ENCODE assay signal across 9 cellular contexts in genomic region chr5:79924936-79925893, GRCh38.
A peak's percentile ranks its signal among the peaks of the same experiment; 100 is the strongest.
DNase-seq lines count a peak whose midpoint lies in the region; ATAC-seq, FAIRE-seq and TF ChIP-seq lines count a peak whose summit lies in the region.
"Had no signal": no experiment of that assay in that cellular context is flagged by ENCODE, and none has a peak within 500 bp of the region (broad histone marks: within the 10 kb centered on the region; RNA-seq: fewer than 3 reads in every experiment).

No MANE protein-coding gene starts in this region.

- DNase-seq in activated gamma-delta T cell treated with anti-CD3 and anti-CD28 coated beads, Interleukin-2, amount 50 U/mL, for 16 hours (ENCODE audit: low read depth), result peak; percentile 3
- DNase-seq in activated gamma-delta T cell (lab: John Stamatoyannopoulos, UW) (no peak), Panc1 (ENCODE audit: low read depth, low spot score) (no peak), H1 (ENCODE audit: low read depth in 1 of 2, low spot score in 2 of 2) (peak in 1 of 2 experiments; percentile 13)
- peak; percentile 11 to 13 for DNase-seq in stimulated activated CD4-positive, alpha-beta T cell treated with anti-CD3 and anti-CD28 coated beads, Interleukin-4, amount 100 ng/mL, for 4 hours
- DNase-seq: foreskin melanocyte had no signal

- no peak overlapping the region for H2AK5ac ChIP-seq in H1 (ENCODE audit: low read depth, low read length)

- no peak overlapping the region for H4K91ac ChIP-seq in H1 (replicated peaks; ENCODE audit: insufficient read length, low read length)

- intact Hi-C loops in Panc1 (cut with micrococcal nuclease; ENCODE audit: unreplicated experiment), result no loop called here

- ATAC-seq in Panc1 (no peak), HG02885 (IDR thresholded peaks at IDR 0.05; ENCODE audit: poor library complexity, unreplicated experiment) (no peak), GM21528 (IDR thresholded peaks at IDR 0.05; ENCODE audit: low FRiP score, unreplicated experiment) (no peak), HG03521 (IDR thresholded peaks at IDR 0.05; ENCODE audit: unreplicated experiment) (no peak)

- FAIRE-seq in H1 (lab: Jason Lieb, UNC), result peak; percentile 19

- no peak overlapping the region for H3K9ac ChIP-seq in H1 (replicated peaks in 1 of 4; ENCODE audit: extremely low read depth in 1 of 4, low read depth in 3 of 4, low read length in 3 of 4)

- H3K79me1 ChIP-seq in H1 (ENCODE audit: low read depth, low read length), result no peaks in the 10 kb centered on the region

- no peak overlapping the region for H2BK5ac ChIP-seq in H1 (ENCODE audit: low read depth, low read length)

- H3K23ac ChIP-seq in H1 (ENCODE audit: insufficient read length), result no peak overlapping the region

- POLR2A ChIA-PET in Panc1 (lab: Charles Lee), result no interaction called here
- POLR2A ChIA-PET in H1 (lab: Charles Lee; ENCODE audit: partially characterized antibody), result no interaction called here

- TF ChIP-seq RAD21 in H1 (IDR thresholded peaks at IDR 0.05 in 1 of 2, conservative IDR thresholded peaks at IDR 0.05 in 1 of 2; ENCODE audit: low read depth in 2 of 2, low read length in 2 of 2), result peak; percentile 78 to 85

- no peak overlapping the region for H3K14ac ChIP-seq in H1 (ENCODE audit: insufficient read length)

- no peaks in the 10 kb centered on the region for H3K23me2 ChIP-seq in H1 (ENCODE audit: low read depth, low read length)

- H2BK15ac ChIP-seq in H1 (ENCODE audit: low read length), result no peak overlapping the region

- no peak overlapping the region for H2BK20ac ChIP-seq in H1 (ENCODE audit: low read length)

- H3K56ac ChIP-seq in H1 (replicated peaks; ENCODE audit: insufficient read length, low read depth, low read length), result no peak overlapping the region

- H2AFZ ChIP-seq in H1 (ENCODE audit: low read length), result no peak overlapping the region

- H3K4me3 ChIP-seq in Panc1 (ENCODE audit: low read depth in 2 of 2, low read length in 2 of 2) (no peak overlapping the region), H1 (ENCODE audit: extremely low read depth in 1 of 4, insufficient read depth in 2 of 4, low read depth in 3 of 4, low read length in 4 of 4) (no peak overlapping the region)

- no peaks in the 10 kb centered on the region for H3K9me3 ChIP-seq in Panc1 (ENCODE audit: control insufficient read depth, insufficient read depth, low read depth, low read length)
- H3K9me3 ChIP-seq in H1 (ENCODE audit: insufficient read depth in 2 of 2, low read depth in 1 of 2, low read length in 1 of 2), result no peaks in the 10 kb centered on the region

- in situ Hi-C loops in Panc1 (cut with HindIII; ENCODE audit: low pct_unique_long_range_greater_than_20kb, low sequenced_read_pairs), result no loop called here

- no peaks in the 10 kb centered on the region for H4K20me1 ChIP-seq in H1 (replicated peaks in 1 of 2; ENCODE audit: control insufficient read depth in 1 of 2, insufficient read depth in 2 of 2, low read length in 2 of 2)

- WGBS in H1 (ENCODE audit: extremely low coverage in 1 of 2, insufficient coverage in 1 of 2, insufficient read length in 1 of 2, insufficient replicate concordance in 2 of 2, low coverage in 1 of 2, low lambda C conversion rate in 2 of 2, missing lambda C conversion rate in 1 of 2), 2 experiments, result 77% methylated on average over 9 of the region's 9 CpGs; no CpG with 5 or more reads in 1 of the 2 experiments

- no peak overlapping the region for H3K4me2 ChIP-seq in H1 (ENCODE audit: insufficient read depth in 1 of 2, low read depth in 2 of 2, low read length in 2 of 2)

- no peaks in the 10 kb centered on the region for H3K79me2 ChIP-seq in H1 (ENCODE audit: control insufficient read depth in 1 of 2, insufficient read depth in 2 of 2, low read length in 2 of 2)

- no peak overlapping the region for H2BK12ac ChIP-seq in H1 (ENCODE audit: low read depth, low read length)

- no peak overlapping the region for H2BK120ac ChIP-seq in H1 (replicated peaks; ENCODE audit: low read depth, low read length)

- no peaks in the 10 kb centered on the region for H3K36me3 ChIP-seq in Panc1 (ENCODE audit: control insufficient read depth, insufficient read depth, low read length)
- no peaks in the 10 kb centered on the region for H3K36me3 ChIP-seq in H1 (ENCODE audit: control insufficient read depth in 2 of 4, insufficient read depth in 4 of 4, low read length in 3 of 4)

- H3K4me1 ChIP-seq in Panc1 (ENCODE audit: control insufficient read depth, insufficient read depth, low read length) (no peaks in the 10 kb centered on the region), H1 (replicated peaks in 1 of 4; ENCODE audit: control insufficient read depth in 3 of 4, insufficient read depth in 4 of 4, low read length in 3 of 4) (no peaks in the 10 kb centered on the region)

- no peak overlapping the region for H3K4ac ChIP-seq in H1 (replicated peaks; ENCODE audit: insufficient read length, low read depth, low read length)

- CTCF ChIA-PET in Panc1 (lab: Charles Lee), result no interaction called here
- CTCF ChIA-PET in H1 (lab: Charles Lee; ENCODE audit: partially characterized antibody), result interaction anchor here (1.0 to 4.4 kb wide), 12 partner anchors 14 to 159 kb away, joined by 3 to 27 read pairs (median 3); no protein-coding TSS in a partner anchor

- TF ChIP-seq EP300 in H1 (IDR thresholded peaks at IDR 0.05; ENCODE audit: borderline replicate concordance in 1 of 2, low read depth in 2 of 2, low read length in 2 of 2), result no peak

- no TSS peak for BruUV-seq in Panc1 (replicated peaks; lab: Mats Ljungman, UMichigan)

- H3K27ac ChIP-seq in Panc1 (ENCODE audit: low read length) (no peak overlapping the region), H1 (ENCODE audit: low read depth, low read length) (no peak overlapping the region)

- no peak overlapping the region for H4K8ac ChIP-seq in H1 (ENCODE audit: extremely low read depth, insufficient read depth, low read length)

- H3K18ac ChIP-seq in H1 (ENCODE audit: extremely low read depth, low read length), result no peak overlapping the region

- H4K5ac ChIP-seq in H1 (ENCODE audit: insufficient read length, low read depth, low read length), result no peak overlapping the region

- TF ChIP-seq CTCF in Panc1 (IDR thresholded peaks at IDR 0.05) (peak; percentile 31; the same call in 1 of the 2 replicates), H1 (IDR thresholded peaks at IDR 0.05; ENCODE audit: control extremely low read depth in 1 of 3, insufficient read depth in 1 of 3, low read depth in 1 of 3, low read length in 3 of 3) (peak; percentile 64 to 80 (median 72))

- peaks cover 14% of the 10 kb centered on the region for H3K27me3 ChIP-seq in Panc1 (ENCODE audit: control insufficient read depth, insufficient read depth, low read length)
- H3K27me3 ChIP-seq in H1 (replicated peaks in 1 of 4; ENCODE audit: control insufficient read depth in 3 of 4, extremely low read depth in 1 of 4, insufficient read depth in 3 of 4, low read length in 3 of 4), result no peaks in the 10 kb centered on the region; a peak in 1 of 7 replicates

- TF ChIP-seq POLR2A in H1 (IDR thresholded peaks at IDR 0.05; ENCODE audit: control extremely low read depth in 1 of 2, low read depth in 2 of 2, low read length in 2 of 2), result no peak

TF ChIP-seq in H1, 55 proteins besides CTCF, POLR2A, EP300 and RAD21:
- TF ChIP-seq CBX5 (IDR thresholded peaks at IDR 0.05; ENCODE audit: low read depth, low read length) (no peak), TBP (IDR thresholded peaks at IDR 0.05; ENCODE audit: low read depth, low read length) (no peak), JUN (IDR thresholded peaks at IDR 0.05; ENCODE audit: low read depth, low read length) (no peak), SIN3A (conservative IDR thresholded peaks at IDR 0.05 in 1 of 2, IDR thresholded peaks at IDR 0.05 in 1 of 2; ENCODE audit: low read depth in 1 of 2, low read length in 2 of 2) (no peak), RBBP5 (IDR thresholded peaks at IDR 0.05; ENCODE audit: borderline replicate concordance, low read depth, low read length) (no peak), GABPA (IDR thresholded peaks at IDR 0.05; ENCODE audit: borderline replicate concordance, insufficient read depth, low read length) (no peak), SP4 (IDR thresholded peaks at IDR 0.05; ENCODE audit: low read length) (no peak), SIRT6 (IDR thresholded peaks at IDR 0.05; ENCODE audit: low read length) (no peak), GTF2F1 (IDR thresholded peaks at IDR 0.05; ENCODE audit: borderline replicate concordance, low read depth, low read length) (no peak), BCL11A (IDR thresholded peaks at IDR 0.05; ENCODE audit: low read depth in 2 of 2, low read length in 2 of 2) (no peak), RFX5 (IDR thresholded peaks at IDR 0.05; ENCODE audit: borderline replicate concordance, low read depth, low read length) (no peak), RXRA (IDR thresholded peaks at IDR 0.05; ENCODE audit: insufficient read depth, low read depth, low read length) (no peak), HDAC6 (IDR thresholded peaks at IDR 0.05; ENCODE audit: low read depth, low read length) (no peak), CEBPB (IDR thresholded peaks at IDR 0.05; ENCODE audit: low read depth, low read length) (no peak), ASH2L (IDR thresholded peaks at IDR 0.05; ENCODE audit: low read length) (no peak), CTBP2 (IDR thresholded peaks at IDR 0.05; ENCODE audit: borderline replicate concordance, insufficient read depth, insufficient read length, low read length) (no peak), KDM1A (IDR thresholded peaks at IDR 0.05; ENCODE audit: borderline replicate concordance, low read length) (no peak), TAF1 (IDR thresholded peaks at IDR 0.05; ENCODE audit: low read depth, low read length) (no peak), CBX8 (IDR thresholded peaks at IDR 0.05; ENCODE audit: borderline replicate concordance, low read depth, low read length) (no peak)

Comparison
In these comparisons a context has a peak if more than half of its experiments do, and no peak if none do; other contexts are left out.
1. DNase-seq: peak in activated gamma-delta T cell treated with anti-CD3 and anti-CD28 coated beads, Interleukin-2, amount 50 U/mL, for 16 hours (single experiment) and stimulated activated CD4-positive, alpha-beta T cell treated with anti-CD3 and anti-CD28 coated beads, Interleukin-4, amount 100 ng/mL, for 4 hours (2 of 2); none in activated gamma-delta T cell (single experiment) and Panc1 (single experiment).